Comparison of ENCODE assay signal across 6 cellular contexts in genomic region chr11:119101367-119101758, GRCh38. TPM values are rescaled to one million over a fixed set of nuclear protein-coding genes. Genes with fewer than 3 reads are reported as not detected.
DNase-seq lines count a peak whose midpoint lies in the region; TF ChIP-seq lines count a peak whose summit lies in the region.

No MANE protein-coding gene starts in this region.

- H3K4me2 ChIP-seq in KMS-11 (peak overlapping the region; percentile 94; the same call in 1 of the 2 replicates), skeletal muscle satellite cell (ENCODE audit: low read length) (peak overlapping the region; percentile 84)

- H3K9ac ChIP-seq in KMS-11 (peak overlapping the region; percentile 92), endocrine pancreas (ENCODE audit: control insufficient read depth, insufficient read depth, low read length) (peak overlapping the region; percentile 84), skeletal muscle satellite cell (ENCODE audit: low read depth, low read length) (peak overlapping the region; percentile 85)

- H3K27me3 ChIP-seq in KMS-11 (ENCODE audit: insufficient read depth, low read depth) (no peaks in the 10 kb centered on the region), endocrine pancreas (ENCODE audit: control insufficient read depth, insufficient read depth, low read length) (no peaks in the 10 kb centered on the region), skeletal muscle satellite cell (ENCODE audit: control insufficient read depth, insufficient read depth, low read length) (no peaks in the 10 kb centered on the region)

- DNase-seq in NCI-H2227 (lab: John Stamatoyannopoulos, UW; ENCODE audit: unreplicated experiment), result peak; percentile 35
- no peak for DNase-seq in NCI-H2227 treated with DMSO at 0.1 percent for 48 hours (lab: John Stamatoyannopoulos, UW)
- DNase-seq in hypothalamus (lab: John Stamatoyannopoulos, UW), result no peak

- no peak overlapping the region for H3K4me3 ChIP-seq in KMS-11 (IDR thresholded peaks at IDR 0.05; ENCODE audit: insufficient read depth, low read depth, low read length)
- peak overlapping the region; percentile 62 for H3K4me3 ChIP-seq in endocrine pancreas (ENCODE audit: control insufficient read depth, insufficient read depth, low read length)
- peak overlapping the region; percentile 81 for H3K4me3 ChIP-seq in skeletal muscle satellite cell (ENCODE audit: low read length)

- H3K27ac ChIP-seq in KMS-11, result peak overlapping the region; percentile 94

- no peak for TF ChIP-seq CTCF in KMS-11 (conservative IDR thresholded peaks at IDR 0.05; ENCODE audit: low read depth, low read length)

- H3K9me3 ChIP-seq in endocrine pancreas (ENCODE audit: control insufficient read depth, low read length) (no peaks in the 10 kb centered on the region), skeletal muscle satellite cell (replicated peaks; ENCODE audit: low read length) (no peaks in the 10 kb centered on the region)

- H2AFZ ChIP-seq in KMS-11 (ENCODE audit: low read depth), result peak overlapping the region; percentile 73

- no peaks in the 10 kb centered on the region for H4K20me1 ChIP-seq in KMS-11 (ENCODE audit: insufficient read depth)

- H3K79me2 ChIP-seq in KMS-11 (ENCODE audit: insufficient read depth, low read depth), result peaks cover 21% of the 10 kb centered on the region; the same call in 1 of the 2 replicates

- H3K4me1 ChIP-seq in KMS-11 (ENCODE audit: low read depth, poor library complexity, severe bottlenecking) (peaks cover 38% of the 10 kb centered on the region), endocrine pancreas (ENCODE audit: control insufficient read depth, insufficient read depth, low read length) (peaks cover 2% of the 10 kb centered on the region), skeletal muscle satellite cell (ENCODE audit: control insufficient read depth, insufficient read depth, low read length) (peaks cover 18% of the 10 kb centered on the region)

- H3K36me3 ChIP-seq in KMS-11 (ENCODE audit: insufficient read depth) (no peaks in the 10 kb centered on the region), endocrine pancreas (ENCODE audit: control insufficient read depth, insufficient read depth, low read length) (no peaks in the 10 kb centered on the region), skeletal muscle satellite cell (ENCODE audit: insufficient read depth, low read length) (peaks cover 26% of the 10 kb centered on the region)

RNA-seq across cellular contexts. Expression of gene DPAGT1, which starts 0.3 kb away (rescaled TPM):
- total RNA-seq in skeletal muscle satellite cell (2012; rRNA removed), result 21.3 and 31.2 TPM in 2 replicates

RNA-seq across cellular contexts. Expression of gene C2CD2L, which starts 5.8 kb away (rescaled TPM):
- 2.8 and 3.0 TPM in 2 replicates for total RNA-seq in skeletal muscle satellite cell (2012; rRNA removed)

RNA-seq across cellular contexts. Expression of gene HMBS, which starts 16.7 kb away (rescaled TPM):
- 10.5 and 15.0 TPM in 2 replicates for total RNA-seq in skeletal muscle satellite cell (2012; rRNA removed)

RNA-seq across cellular contexts. Expression of gene HINFP, which starts 20.0 kb away (rescaled TPM):
- total RNA-seq in skeletal muscle satellite cell (2012; rRNA removed), result 8.3 and 10.4 TPM in 2 replicates

RNA-seq across cellular contexts. Expression of gene VPS11, which starts 33.7 kb away (rescaled TPM):
- 18.6 and 21.0 TPM in 2 replicates for total RNA-seq in skeletal muscle satellite cell (2012; rRNA removed)
